8 cellular contexts compared by ENCODE assay signal in the genomic region with DNA sequence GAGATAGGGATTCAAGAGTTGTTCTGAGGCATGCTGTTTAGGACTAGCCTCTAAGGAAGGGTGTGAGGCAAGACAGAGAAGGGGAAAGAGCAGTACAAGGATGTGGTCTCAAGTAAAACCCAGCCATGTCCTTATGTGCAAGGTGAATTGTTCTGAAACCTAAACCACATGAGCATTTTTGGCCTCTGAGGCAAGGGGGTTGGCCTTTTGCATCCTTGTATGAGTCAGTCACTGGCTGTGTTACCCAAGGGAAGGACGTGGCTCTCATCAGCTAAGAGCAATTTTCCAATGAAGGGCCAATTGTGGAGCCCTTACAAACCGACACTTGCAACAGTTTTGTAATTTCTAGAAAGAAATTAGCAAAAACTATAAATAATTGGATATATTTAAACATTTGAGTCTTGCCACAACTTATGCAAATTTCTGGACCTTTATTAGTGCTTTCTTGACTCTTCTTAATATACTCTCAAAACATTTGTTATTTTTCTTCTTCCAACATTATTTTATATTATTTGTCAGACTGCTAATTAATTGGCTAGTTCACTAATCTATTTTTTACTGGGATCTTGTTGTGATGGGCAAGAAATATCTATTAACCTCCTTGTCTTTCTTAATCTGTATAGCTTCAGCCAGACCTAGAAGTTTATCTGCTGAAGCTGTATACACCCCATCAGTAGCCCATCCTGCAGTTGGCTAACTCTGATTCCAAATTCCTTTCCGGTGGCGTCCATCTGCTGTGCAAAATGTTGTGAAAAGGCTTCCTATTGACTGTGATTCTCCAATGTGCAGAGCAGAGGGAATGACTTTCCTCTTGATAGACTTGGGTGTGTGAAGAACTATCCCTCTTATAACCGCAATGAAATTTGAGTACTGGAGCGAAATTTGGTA.
DNase-seq lines count a peak whose midpoint lies in the region; ATAC-seq and TF ChIP-seq lines count a peak whose summit lies in the region.

No MANE protein-coding gene starts in this region.

- H3K4me3 Mint-ChIP-seq in MCF 10A (ENCODE audit: unreplicated experiment) = no peak overlapping the region

- H3K36me3 Mint-ChIP-seq in MCF 10A (ENCODE audit: insufficient read depth, unreplicated experiment) = no peaks in the 10 kb centered on the region

- POLR2A ChIA-PET in MCF 10A (lab: Yijun Ruan, JAX) = interaction anchor here (0.6 to 1.0 kb wide), 4 partner anchors 8 to 1742 kb away, joined by 3 to 4 read pairs (median 3); no protein-coding TSS in a partner anchor

- no peaks in the 10 kb centered on the region for H3K9me3 ChIP-seq in esophagus squamous epithelium

- peaks cover 6% of the 10 kb centered on the region for H3K4me1 Mint-ChIP-seq in MCF 10A (ENCODE audit: insufficient read depth, unreplicated experiment)

- H3K27ac Mint-ChIP-seq in MCF 10A (ENCODE audit: low read depth, unreplicated experiment) = no peak overlapping the region

- H3K36me3 ChIP-seq in esophagus squamous epithelium = no peaks in the 10 kb centered on the region

- no peaks in the 10 kb centered on the region for H3K27me3 Mint-ChIP-seq in MCF 10A (ENCODE audit: insufficient read depth, unreplicated experiment)

- TF ChIP-seq POLR2A in esophagus squamous epithelium (IDR thresholded peaks at IDR 0.05) = no peak

- CTCF ChIA-PET in MCF 10A (lab: Yijun Ruan, JAX) = interaction anchor here (0.5 to 0.6 kb wide), 2 partner anchors 9 to 1270 kb away, joined by 3 read pairs; no protein-coding TSS in a partner anchor

- intact Hi-C loops in MCF 10A (cut with micrococcal nuclease) (no loop called here), esophagus squamous epithelium (cut with DNase I) (no loop called here)

- no TSS peak for BruUV-seq in MCF 10A (replicated peaks; lab: Mats Ljungman, UMichigan)

- H3K27ac ChIP-seq in esophagus squamous epithelium = no peak overlapping the region

- H3K4me1 ChIP-seq in esophagus squamous epithelium = peaks cover 0 to 7% (median 5%) of the 10 kb centered on the region in 3 donors

- DNase-seq in GM04503 (ENCODE audit: low read depth) (peak; percentile 4), MCF 10A (ENCODE audit: unreplicated experiment) (peak; percentile 81), dermis blood vessel endothelial cell (no peak), esophagus squamous epithelium (lab: John Stamatoyannopoulos, UW) (no peak), HuH-7 (ENCODE audit: low spot score) (no peak), NCI-H2196 (lab: John Stamatoyannopoulos, UW; ENCODE audit: unreplicated experiment) (no peak)

- no peaks in the 10 kb centered on the region for H3K9me3 Mint-ChIP-seq in MCF 10A (ENCODE audit: unreplicated experiment)

- ATAC-seq in GM21367 (IDR thresholded peaks at IDR 0.05; ENCODE audit: unreplicated experiment) (peak; percentile 97), HG03457 (IDR thresholded peaks at IDR 0.05; ENCODE audit: unreplicated experiment) (peak; percentile 100)

- H3K27me3 ChIP-seq in esophagus squamous epithelium = no peaks in the 10 kb centered on the region

- H3K4me3 ChIP-seq in esophagus squamous epithelium = no peak overlapping the region

- TF ChIP-seq CTCF in MCF 10A (IDR thresholded peaks at IDR 0.05; ENCODE audit: unreplicated experiment) = no peak
- TF ChIP-seq CTCF in esophagus squamous epithelium (IDR thresholded peaks at IDR 0.05) = no peak

- WGBS in esophagus squamous epithelium, 2 donors = 46 to 69% methylated on average over 6 of the region's 6 CpGs

Comparison
In these comparisons a context has a peak if more than half of its experiments do, and no peak if none do; other contexts are left out.
1. DNase-seq: peak in GM04503 (single experiment) and MCF 10A (single experiment); none in dermis blood vessel endothelial cell (single experiment), esophagus squamous epithelium (single experiment), HuH-7 (single experiment) and NCI-H2196 (single experiment).